ENCODE assay signal across 6 cellular contexts in the genomic region with DNA sequence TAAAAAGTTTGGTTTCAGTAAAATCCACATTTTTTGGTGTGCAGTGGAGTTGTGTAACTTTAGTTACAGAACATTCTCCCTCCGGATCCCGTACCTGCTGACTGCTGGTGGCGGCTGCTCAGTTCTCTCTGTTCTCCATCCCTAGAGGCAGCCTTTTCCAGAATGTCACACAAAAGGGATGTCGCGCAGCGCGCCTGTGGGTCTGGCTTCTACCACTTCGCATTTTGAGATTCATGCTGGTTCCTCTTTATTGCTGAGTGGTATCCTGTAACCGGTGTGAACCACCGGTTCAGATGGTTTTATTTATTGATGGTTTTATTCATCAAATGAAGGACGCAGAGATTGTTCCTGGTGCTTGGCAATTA. TPM values are rescaled to one million over a fixed set of nuclear protein-coding genes. Genes with fewer than 3 reads are reported as not detected.
DNase-seq lines count a peak whose midpoint lies in the region; ATAC-seq, FAIRE-seq and TF ChIP-seq lines count a peak whose summit lies in the region.

No MANE protein-coding gene starts in this region.

- no peaks in the 10 kb centered on the region for H3K9me3 ChIP-seq in MM.1S (replicated peaks; ENCODE audit: insufficient read depth, low read length)
- H3K9me3 ChIP-seq in astrocyte (ENCODE audit: insufficient read depth, low read depth, low read length) = no peaks in the 10 kb centered on the region
- no peaks in the 10 kb centered on the region for H3K9me3 ChIP-seq in prostate gland

- H3K4me1 ChIP-seq in MM.1S (ENCODE audit: low read length) (peaks cover 14% of the 10 kb centered on the region), astrocyte (ENCODE audit: insufficient read depth, low read length) (peaks cover 17% of the 10 kb centered on the region), prostate gland (replicated peaks) (peaks cover 10% of the 10 kb centered on the region)

- H3K9ac ChIP-seq in MM.1S (ENCODE audit: low read length) (peak overlapping the region; percentile 12; the same call in 1 of the 2 replicates), astrocyte (ENCODE audit: low read length) (peak overlapping the region; percentile 61)

- 12% methylated on average over 11 of the region's 11 CpGs for WGBS in prostate gland

- peaks cover 13% of the 10 kb centered on the region; the same call in 1 of the 2 replicates for H3K79me2 ChIP-seq in MM.1S (ENCODE audit: low read length)
- H3K79me2 ChIP-seq in astrocyte (ENCODE audit: insufficient read depth, low read length) = peaks cover 12% of the 10 kb centered on the region

- H3K4me3 Mint-ChIP-seq in astrocyte (ENCODE audit: unreplicated experiment) = peak overlapping the region; percentile 87

- no peak for TF ChIP-seq POLR2A in prostate gland (IDR thresholded peaks at IDR 0.05)

- no peaks in the 10 kb centered on the region for H3F3A ChIP-seq in MM.1S (ENCODE audit: insufficient read depth, low read length)

- H3K27ac Mint-ChIP-seq in astrocyte (ENCODE audit: unreplicated experiment) = peak overlapping the region; percentile 77

- DNase-seq in MM.1S (no peak), astrocyte (ENCODE audit: low read depth) (no peak), prostate gland (ENCODE audit: low spot score) (no peak), RKO (ENCODE audit: low spot score) (no peak), DMS79 (lab: John Stamatoyannopoulos, UW) (no peak)

- H3K27me3 ChIP-seq in MM.1S (replicated peaks; ENCODE audit: insufficient read depth, low read length) (peaks cover 20% of the 10 kb centered on the region; the same call in 1 of the 2 replicates), astrocyte (ENCODE audit: insufficient read depth, low read length) (no peaks in the 10 kb centered on the region), prostate gland (replicated peaks; ENCODE audit: insufficient read depth) (no peaks in the 10 kb centered on the region)

- H3K4me2 ChIP-seq in MM.1S (ENCODE audit: low read depth, low read length) (peak overlapping the region; percentile 59), astrocyte (ENCODE audit: low read length) (peak overlapping the region; percentile 91)

- H3K27ac ChIP-seq in MM.1S (ENCODE audit: low read length) = no peak overlapping the region
- no peak overlapping the region for H3K27ac ChIP-seq in astrocyte (ENCODE audit: low read depth, low read length)
- H3K27ac ChIP-seq in prostate gland = peak overlapping the region in 1 of 2 donors; percentile 3

- no peaks in the 10 kb centered on the region for H3K4me1 Mint-ChIP-seq in astrocyte (ENCODE audit: low read depth, unreplicated experiment)

- TF ChIP-seq CTCF in MM.1S (IDR thresholded peaks at IDR 0.05; ENCODE audit: low read length) (no peak), astrocyte (IDR thresholded peaks at IDR 0.05; ENCODE audit: insufficient read depth, low read depth, low read length) (no peak), prostate gland (IDR thresholded peaks at IDR 0.05) (no peak)

- H2AFZ ChIP-seq in MM.1S (ENCODE audit: low read length) = peak overlapping the region; percentile 62
- peak overlapping the region; percentile 96 for H2AFZ ChIP-seq in astrocyte (ENCODE audit: low read depth, low read length)

- H3K4me3 ChIP-seq in MM.1S (ENCODE audit: low read length) (peak overlapping the region; percentile 8; the same call in 1 of the 2 replicates), astrocyte (ENCODE audit: insufficient read depth, low read depth, low read length) (peak overlapping the region; percentile 63), prostate gland (peak overlapping the region; percentile 7 to 74)

- no peak for FAIRE-seq in astrocyte (lab: Jason Lieb, UNC)

- peaks cover 3% of the 10 kb centered on the region for H3K9me3 Mint-ChIP-seq in astrocyte (ENCODE audit: unreplicated experiment)

- H3K9me2 ChIP-seq in MM.1S (replicated peaks; ENCODE audit: insufficient read depth, low read length) = no peaks in the 10 kb centered on the region

- H3K36me3 ChIP-seq in MM.1S (replicated peaks; ENCODE audit: insufficient read depth, low read length) = no peaks in the 10 kb centered on the region
- H3K36me3 ChIP-seq in astrocyte (ENCODE audit: insufficient read depth, low read length) = no peaks in the 10 kb centered on the region
- H3K36me3 ChIP-seq in prostate gland = no peaks in the 10 kb centered on the region

- no peak for ATAC-seq in HG02610 (IDR thresholded peaks at IDR 0.05; ENCODE audit: unreplicated experiment)

- H3K36me3 Mint-ChIP-seq in astrocyte (ENCODE audit: low read depth, unreplicated experiment) = peaks cover 8% of the 10 kb centered on the region

- H3K27me3 Mint-ChIP-seq in astrocyte (ENCODE audit: low read depth, unreplicated experiment) = peaks cover 5% of the 10 kb centered on the region

- H4K20me1 ChIP-seq in MM.1S (ENCODE audit: insufficient read depth, low read length) (no peaks in the 10 kb centered on the region), astrocyte (ENCODE audit: insufficient read depth, low read length) (peaks cover 10% of the 10 kb centered on the region)

- intact Hi-C loops in prostate gland (cut with DNase I) = no loop called here

RNA-seq across cellular contexts. Expression of a gene that starts 1.0 kb away (rescaled TPM):
- total RNA-seq in astrocyte = 5.8 and 5.9 TPM in 2 replicates
- 10 to 100 TPM in 1 of 2 donors, 1 to 10 TPM in 1; 7.1 to 24.0 TPM for total RNA-seq in prostate gland

RNA-seq across cellular contexts. Expression of a gene that starts 15.1 kb away (rescaled TPM):
- total RNA-seq in astrocyte (26.4 and 28.7 TPM in 2 replicates), prostate gland (10 to 100 TPM; 35.6 to 81.5 TPM)

RNA-seq across cellular contexts. Expression of a gene that starts 15.4 kb away (rescaled TPM):
- total RNA-seq in astrocyte (52.6 and 67.2 TPM in 2 replicates), prostate gland (10 to 100 TPM; 27.4 to 43.1 TPM)

RNA-seq across cellular contexts. Expression of a gene that starts 57.7 kb away (rescaled TPM):
- total RNA-seq in astrocyte = 0.41 and 0.54 TPM in 2 replicates
- total RNA-seq in prostate gland = 1 to 10 TPM; 5.2 to 6.6 TPM

RNA-seq across cellular contexts. Expression of a gene that starts 58.4 kb away (rescaled TPM):
- total RNA-seq in astrocyte = not detected in 2 replicates
- not detected for total RNA-seq in prostate gland

Comparison
In these comparisons a context has a peak if more than half of its experiments do, and no peak if none do; other contexts are left out.
1. H3K4me3 ChIP-seq: peak in every context shown above with its lines; median percentile 63 in astrocyte; 40 in prostate gland; 8 in MM.1S.